8 cellular contexts compared by ENCODE assay signal in the genomic region with DNA sequence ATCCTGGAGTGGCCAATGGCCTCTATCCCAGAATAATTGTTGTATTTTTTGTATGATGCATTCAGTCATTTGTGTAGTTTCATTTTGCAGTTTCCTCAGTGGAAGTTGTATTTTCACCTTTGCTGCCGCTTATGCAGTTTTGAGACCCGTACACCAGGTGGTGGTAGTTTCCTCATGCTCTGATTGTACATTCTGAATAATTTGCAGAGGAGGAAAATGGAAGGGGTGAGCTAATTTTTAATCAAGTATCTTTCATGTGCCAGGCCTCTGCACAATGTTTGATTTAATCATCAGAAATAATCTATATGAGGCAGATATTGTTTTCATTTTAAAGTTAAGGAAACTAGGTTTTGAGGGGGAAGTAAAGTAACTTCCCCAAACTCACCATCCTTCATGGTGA.
DNase-seq lines count a peak whose midpoint lies in the region; ATAC-seq and TF ChIP-seq lines count a peak whose summit lies in the region.

No MANE protein-coding gene starts in this region.

- no peak overlapping the region for H3K4me3 ChIP-seq in astrocyte of the cerebellum (ENCODE audit: low read depth, low read length)

- peaks cover 27% of the 10 kb centered on the region for H3K27me3 Mint-ChIP-seq in nephron progenitor cell (ENCODE audit: low read depth, poor library complexity)

- in situ Hi-C loops in astrocyte of the cerebellum (cut with HindIII; ENCODE audit: low sequenced_read_pairs) = no loop called here

- intact Hi-C loops in posterior cingulate gyrus (cut with DNase I) = no loop called here

- POLR2A ChIA-PET in GM10248 (lab: Yijun Ruan, JAX) = no interaction called here

- H3K9me3 Mint-ChIP-seq in nephron progenitor cell = no peaks in the 10 kb centered on the region
- H3K9me3 Mint-ChIP-seq in stimulated activated effector memory CD8-positive, alpha-beta T cell treated with anti-CD3 and anti-CD28 coated beads, Interleukin-12 subunit alpha, Interleukin-12 subunit beta, amount 100 ng/mL, for 72 hours = peaks cover 4% of the 10 kb centered on the region

- no peaks in the 10 kb centered on the region for H3K36me3 Mint-ChIP-seq in nephron progenitor cell (ENCODE audit: low read depth)
- H3K36me3 Mint-ChIP-seq in stimulated activated effector memory CD8-positive, alpha-beta T cell treated with anti-CD3 and anti-CD28 coated beads, Interleukin-12 subunit alpha, Interleukin-12 subunit beta, amount 100 ng/mL, for 72 hours = no peaks in the 10 kb centered on the region

- CTCF ChIA-PET in GM10248 (lab: Yijun Ruan, JAX) = interaction anchor here (0.9 to 5.3 kb wide), 8 partner anchors 18 to 527 kb away, joined by 3 to 60 read pairs (median 3); no protein-coding TSS in a partner anchor

- H3K4me3 Mint-ChIP-seq in nephron progenitor cell = no peak overlapping the region
- no peak overlapping the region for H3K4me3 Mint-ChIP-seq in stimulated activated effector memory CD8-positive, alpha-beta T cell treated with anti-CD3 and anti-CD28 coated beads, Interleukin-12 subunit alpha, Interleukin-12 subunit beta, amount 100 ng/mL, for 72 hours

- TF ChIP-seq CTCF in GM10248 (IDR thresholded peaks at IDR 0.05; ENCODE audit: control extremely low read depth, extremely low read depth, low read depth, missing control alignments) (peak; percentile 20), astrocyte of the cerebellum (IDR thresholded peaks at IDR 0.05; ENCODE audit: low read depth, low read length, missing control alignments) (peak; percentile 79), nephron progenitor cell (IDR thresholded peaks at IDR 0.05) (peak; percentile 47)

- DNase-seq in GM10248 (ENCODE audit: extremely low spot score) (peak; percentile 15), astrocyte of the cerebellum (ENCODE audit: low read depth) (peak; percentile 19), nephron progenitor cell (no peak), posterior cingulate gyrus (no peak), midbrain (lab: John Stamatoyannopoulos, UW) (no peak), SHP77 treated with DMSO at 0.1 percent for 48 hours (lab: John Stamatoyannopoulos, UW) (no peak)
- no peak for DNase-seq in stimulated activated effector memory CD8-positive, alpha-beta T cell treated with anti-CD3 and anti-CD28 coated beads, Interleukin-12 subunit alpha, Interleukin-12 subunit beta, amount 100 ng/mL, for 72 hours (ENCODE audit: low spot score in 2 of 2)

- no peak overlapping the region for H3K27ac Mint-ChIP-seq in nephron progenitor cell
- H3K27ac Mint-ChIP-seq in stimulated activated effector memory CD8-positive, alpha-beta T cell treated with anti-CD3 and anti-CD28 coated beads, Interleukin-12 subunit alpha, Interleukin-12 subunit beta, amount 100 ng/mL, for 72 hours = no peak overlapping the region

- ATAC-seq in HG03432 (IDR thresholded peaks at IDR 0.05; ENCODE audit: unreplicated experiment) = peak; percentile 47
- ATAC-seq in stimulated activated effector memory CD8-positive, alpha-beta T cell treated with anti-CD3 and anti-CD28 coated beads, Interleukin-12 subunit alpha, Interleukin-12 subunit beta, amount 100 ng/mL, for 72 hours = no peak

- H3K4me1 Mint-ChIP-seq in nephron progenitor cell = peaks cover 44% of the 10 kb centered on the region
- H3K4me1 Mint-ChIP-seq in stimulated activated effector memory CD8-positive, alpha-beta T cell treated with anti-CD3 and anti-CD28 coated beads, Interleukin-12 subunit alpha, Interleukin-12 subunit beta, amount 100 ng/mL, for 72 hours = no peaks in the 10 kb centered on the region

Comparison
In these comparisons a context has a peak if more than half of its experiments do, and no peak if none do; other contexts are left out.
1. DNase-seq: peak in GM10248 (single experiment) and astrocyte of the cerebellum (single experiment); none in nephron progenitor cell (single experiment), posterior cingulate gyrus (0 of 10), stimulated activated effector memory CD8-positive, alpha-beta T cell treated with anti-CD3 and anti-CD28 coated beads, Interleukin-12 subunit alpha, Interleukin-12 subunit beta, amount 100 ng/mL, for 72 hours (0 of 2), midbrain (single experiment) and SHP77 treated with DMSO at 0.1 percent for 48 hours (single experiment).
2. CTCF ChIP-seq: peak in every context shown above with its lines; median percentile 79 in astrocyte of the cerebellum; 47 in nephron progenitor cell; 20 in GM10248.